8 cellular contexts compared by ENCODE assay signal in the genomic region with DNA sequence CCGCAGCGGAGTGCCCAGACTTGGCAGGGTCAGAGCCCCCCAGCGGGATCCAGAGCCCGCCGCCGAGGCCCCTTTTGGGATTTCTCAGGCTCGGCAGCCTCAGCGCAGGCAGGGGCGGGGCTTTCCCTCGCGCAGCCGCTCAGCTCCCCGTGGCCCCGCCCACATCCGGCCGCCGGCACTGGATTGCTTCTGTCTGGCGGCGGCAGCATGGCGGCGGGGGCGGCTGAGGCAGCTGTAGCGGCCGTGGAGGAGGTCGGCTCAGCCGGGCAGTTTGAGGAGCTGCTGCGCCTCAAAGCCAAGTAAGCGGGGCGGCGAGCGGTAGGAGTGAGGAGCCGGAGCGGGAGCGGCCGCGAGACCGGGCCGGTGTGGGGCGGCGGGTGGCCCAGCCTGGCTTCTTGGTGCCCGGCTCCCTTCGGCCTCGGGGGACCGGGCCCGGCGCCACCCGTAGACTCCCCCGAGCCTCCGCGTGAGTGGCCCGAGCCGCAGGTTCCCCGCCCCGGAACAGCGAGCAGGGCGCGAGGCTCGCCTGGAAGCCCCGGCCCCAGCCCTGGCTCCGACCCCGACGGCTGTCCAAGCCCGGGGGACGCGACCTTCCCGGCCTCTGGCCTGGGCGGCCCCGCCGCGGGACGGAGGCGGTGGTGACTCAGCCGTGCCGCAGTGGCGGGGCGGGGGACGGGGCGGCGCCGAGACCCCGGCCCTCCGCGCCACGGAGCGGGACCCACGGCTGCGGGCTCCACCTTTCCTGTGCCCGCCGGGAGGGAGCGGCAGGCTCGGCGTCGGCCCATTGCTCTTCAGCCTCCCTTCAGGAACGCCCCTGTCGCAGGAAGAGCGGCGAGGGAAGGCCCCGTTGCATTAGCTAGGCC. TPM values are rescaled to one million over a fixed set of nuclear protein-coding genes. Genes with fewer than 3 reads are reported as not detected.
DNase-seq lines count a peak whose midpoint lies in the region; ATAC-seq and TF ChIP-seq lines count a peak whose summit lies in the region.

GLRX3 (plus strand) TSS at position 178 of the 863 bp plus-strand sequence; CDS start at position 208, 30 bp downstream.

- POLR2A ChIA-PET in SK-N-SH (lab: Yijun Ruan, JAX), result interaction anchor here (0.5 to 3.6 kb wide), 3 partner anchors 9 to 1463 kb away, joined by 3 to 49 read pairs (median 5); partner anchors contain the start of gene C10orf143

- TF ChIP-seq RAD21 in SK-N-SH (IDR thresholded peaks at IDR 0.05; ENCODE audit: low read length), result no peak

- CTCF ChIA-PET in SK-N-SH (lab: Yijun Ruan, JAX), result interaction anchor here (0.6 to 3.5 kb wide), 3 partner anchors 9 to 26 kb away, joined by 3 to 17 read pairs (median 14); partner anchors contain the start of gene C10orf143

- peaks cover 0 to 11% of the 10 kb centered on the region in 2 experiments for H3K36me3 ChIP-seq in SK-N-SH (replicated peaks in 1 of 2; ENCODE audit: control insufficient read depth in 1 of 2, insufficient read depth in 2 of 2, low read length in 1 of 2)
- H3K36me3 ChIP-seq in osteoblast (ENCODE audit: insufficient read depth, low read length), result no peaks in the 10 kb centered on the region
- no peaks in the 10 kb centered on the region for H3K36me3 ChIP-seq in testis (ENCODE audit: low read depth, missing control alignments)

- peaks cover 9 to 16% of the 10 kb centered on the region in 2 experiments; a peak in 1 of 4 replicates for H3K4me1 ChIP-seq in SK-N-SH (ENCODE audit: control insufficient read depth in 1 of 2, insufficient read depth in 2 of 2, low read depth in 1 of 2, low read length in 1 of 2)
- peaks cover 24% of the 10 kb centered on the region for H3K4me1 ChIP-seq in osteoblast (ENCODE audit: insufficient read depth, low read length)
- peaks cover 15% of the 10 kb centered on the region for H3K4me1 ChIP-seq in testis

- H3K9me2 ChIP-seq in SK-N-SH, result no peaks in the 10 kb centered on the region

- no peaks in the 10 kb centered on the region for H3K9me3 Mint-ChIP-seq in activated naive CD4-positive, alpha-beta T cell treated with anti-CD3 and anti-CD28 coated beads, Interleukin-2, amount 50 U/mL, for 72 hours

- H4K20me1 ChIP-seq in SK-N-SH (ENCODE audit: insufficient read depth) (peaks cover 46% of the 10 kb centered on the region), osteoblast (ENCODE audit: insufficient read depth, low read length) (peaks cover 38% of the 10 kb centered on the region)

- no peaks in the 10 kb centered on the region for H3K9me3 ChIP-seq in SK-N-SH
- H3K9me3 ChIP-seq in osteoblast (ENCODE audit: low read depth, low read length), result no peaks in the 10 kb centered on the region
- no peaks in the 10 kb centered on the region for H3K9me3 ChIP-seq in testis

- DNase-seq in GDM1 (lab: John Stamatoyannopoulos, UW) (peak; percentile 69), H4 (ENCODE audit: low spot score) (peak; percentile 70), M059J (ENCODE audit: low read depth) (peak; percentile 75), SK-N-SH (peak; percentile 98), glomerular endothelial cell (ENCODE audit: extremely low read depth, low read depth, low spot score) (no peak), osteoblast (ENCODE audit: insufficient read length, low spot score, missing footprints) (peak; percentile 99), testis (peak; percentile 93)
- DNase-seq in activated naive CD4-positive, alpha-beta T cell treated with anti-CD3 and anti-CD28 coated beads, Interleukin-2, amount 50 U/mL, for 72 hours (ENCODE audit: low spot score in 2 of 2), result peak; percentile 87 to 92

- H3K4me2 ChIP-seq in SK-N-SH (peak within 1 kb of the TSS; percentile 98), osteoblast (ENCODE audit: insufficient read depth, low read length) (peak within 1 kb of the TSS; percentile 98)

- H2AFZ ChIP-seq in SK-N-SH (ENCODE audit: low read depth) (peak within 1 kb of the TSS; percentile 95), osteoblast (ENCODE audit: low read length) (peak within 1 kb of the TSS; percentile 89)

- TF ChIP-seq POLR2A in testis (IDR thresholded peaks at IDR 0.05), result no peak

- H3K9ac ChIP-seq in SK-N-SH, result peak within 1 kb of the TSS; percentile 86

- peaks cover 49% of the 10 kb centered on the region for H3K79me2 ChIP-seq in SK-N-SH (ENCODE audit: insufficient read depth)
- peaks cover 51% of the 10 kb centered on the region for H3K79me2 ChIP-seq in osteoblast (ENCODE audit: insufficient read depth, low read length)

- TF ChIP-seq CTCF in SK-N-SH (IDR thresholded peaks at IDR 0.05), result no peak
- no peak for TF ChIP-seq CTCF in osteoblast (IDR thresholded peaks at IDR 0.05; ENCODE audit: extremely low read depth, low read depth, low read length)
- TF ChIP-seq CTCF in testis (IDR thresholded peaks at IDR 0.05), result no peak

- intact Hi-C loops in testis (cut with DNase I; ENCODE audit: low total_unique reads), result no loop called here

- peak within 1 kb of the TSS; percentile 80 to 81 for H3K4me3 ChIP-seq in SK-N-SH (ENCODE audit: low read depth in 2 of 2, low read length in 1 of 2)
- peak within 1 kb of the TSS; percentile 89 for H3K4me3 ChIP-seq in osteoblast (ENCODE audit: insufficient read depth, low read length)
- H3K4me3 ChIP-seq in testis, result peak within 1 kb of the TSS; percentile 88 to 99

- TF ChIP-seq EP300 in SK-N-SH (IDR thresholded peaks at IDR 0.05; ENCODE audit: borderline replicate concordance in 1 of 2, low read depth in 1 of 2, low read length in 1 of 2), result no peak

- H3K27ac Mint-ChIP-seq in activated naive CD4-positive, alpha-beta T cell treated with anti-CD3 and anti-CD28 coated beads, Interleukin-2, amount 50 U/mL, for 72 hours, result peak within 1 kb of the TSS; percentile 91 to 93

- WGBS in SK-N-SH (ENCODE audit: low lambda C conversion rate), result 0% methylated on average over 7 of the region's 98 CpGs
- WGBS in testis, 2 donors, result 0 to 1% methylated on average over 12 to 96 of the region's 98 CpGs

- H3K27ac ChIP-seq in SK-N-SH (ENCODE audit: low read depth in 2 of 2, low read length in 1 of 2), result peak within 1 kb of the TSS; percentile 66 to 72
- H3K27ac ChIP-seq in osteoblast (ENCODE audit: low read depth, low read length), result peak within 1 kb of the TSS; percentile 59
- peak within 1 kb of the TSS; percentile 83 to 84 for H3K27ac ChIP-seq in testis

- peaks cover 3% of the 10 kb centered on the region for H3F3A ChIP-seq in SK-N-SH (replicated peaks; ENCODE audit: insufficient read depth)

- H3K27me3 ChIP-seq in SK-N-SH (ENCODE audit: insufficient read depth), result no peaks in the 10 kb centered on the region
- H3K27me3 ChIP-seq in osteoblast (ENCODE audit: insufficient read depth, low read length), result no peaks in the 10 kb centered on the region
- H3K27me3 ChIP-seq in testis, result no peaks in the 10 kb centered on the region

- peak; percentile 81 to 84 for ATAC-seq in activated naive CD4-positive, alpha-beta T cell treated with anti-CD3 and anti-CD28 coated beads, Interleukin-2, amount 50 U/mL, for 72 hours

- peaks cover 7 to 9% of the 10 kb centered on the region in 2 donors for H3K36me3 Mint-ChIP-seq in activated naive CD4-positive, alpha-beta T cell treated with anti-CD3 and anti-CD28 coated beads, Interleukin-2, amount 50 U/mL, for 72 hours

TF ChIP-seq in SK-N-SH, 30 proteins besides CTCF, POLR2A, EP300 and RAD21 (continues in another document):
- 0 out of 2 replicates have a peak, but pooled peaks have one; percentile 29 for TF ChIP-seq TEAD4 (IDR thresholded peaks at IDR 0.05; ENCODE audit: borderline replicate concordance, insufficient read depth)
- peak; percentile 51 for TF ChIP-seq CHD2 (IDR thresholded peaks at IDR 0.05; ENCODE audit: low read length, partially characterized antibody)
- TF ChIP-seq RCOR1 (IDR thresholded peaks at IDR 0.05; ENCODE audit: low read length), result no peak
- TF ChIP-seq NFIC (IDR thresholded peaks at IDR 0.05; ENCODE audit: borderline replicate concordance), result no peak
- TF ChIP-seq POLR2AphosphoS5 (IDR thresholded peaks at IDR 0.05; ENCODE audit: low read depth, low read length), result peak; percentile 90
- TF ChIP-seq NRF1 (IDR thresholded peaks at IDR 0.05; ENCODE audit: low read depth, low read length), result peak; percentile 79
- no peak for TF ChIP-seq TCF12 (IDR thresholded peaks at IDR 0.05)
- TF ChIP-seq SIN3A (IDR thresholded peaks at IDR 0.05; ENCODE audit: borderline replicate concordance, low read depth, low read length), result peak; percentile 68; the same call in 1 of the 2 replicates
- no peak for TF ChIP-seq RFX5 (IDR thresholded peaks at IDR 0.05; ENCODE audit: low read length)
- TF ChIP-seq TAF1 (IDR thresholded peaks at IDR 0.05; ENCODE audit: borderline replicate concordance, low read depth, low read length), result peak; percentile 98

RNA-seq across cellular contexts. Expression of gene GLRX3, which starts in this region (rescaled TPM):
- total RNA-seq in H4 (2014; rRNA removed; shearing (Covaris generic)), result 163 and 181 TPM in 2 replicates
- total RNA-seq in M059J (2014; rRNA removed; shearing (Covaris generic)), result 168 and 179 TPM in 2 replicates
- polyA plus RNA-seq in SK-N-SH (2012; rRNA removed), result 88.1 and 93.8 TPM in 2 replicates
- 91.5 and 117 TPM in 2 replicates for polyA plus RNA-seq in SK-N-SH (2012; cell fraction: cytosol; rRNA removed)
- polyA plus RNA-seq in SK-N-SH (2012; cell fraction: nucleus; rRNA removed), result 63.8 and 91.4 TPM in 2 replicates
- 100 to 1,000 TPM in 1 of 2 donors, 10 to 100 TPM in 1; 94.1 to 103 TPM for total RNA-seq in activated naive CD4-positive, alpha-beta T cell treated with anti-CD3 and anti-CD28 coated beads, Interleukin-2, amount 50 U/mL, for 72 hours
- total RNA-seq in glomerular endothelial cell, result 89.3 and 100.0 TPM in 2 replicates
- total RNA-seq in osteoblast, result 70.1 and 74.9 TPM in 2 replicates
- total RNA-seq in testis, result 10 to 100 TPM; 60.8 to 63.5 TPM
- 141 TPM for polyA plus RNA-seq in testis (ENCODE audit: insufficient read depth, low read depth, low replicate concordance)
